Comparison of ENCODE assay signal across 17 cellular contexts in genomic region chrX:41661366-41662095, GRCh38. TPM values are rescaled to one million over a fixed set of nuclear protein-coding genes. Genes with fewer than 3 reads are reported as not detected.
DNase-seq lines count a peak whose midpoint lies in the region; ATAC-seq and TF ChIP-seq lines count a peak whose summit lies in the region.
"Had no signal": no experiment of that assay in that cellular context is flagged by ENCODE, and none has a peak within 500 bp of the region (broad histone marks: within the 10 kb centered on the region; RNA-seq: fewer than 3 reads in every experiment).

No MANE protein-coding gene starts in this region.

- H3K36me3 Mint-ChIP-seq in stimulated activated memory B cell treated with anti-CD40 and anti-IgM and Interleukin-4, amounts not matched to agents 10 μg/mL and 1 μg/mL and 100 μg/mL, for 72 hours: peaks cover 32% of the 10 kb centered on the region

- H2BK15ac ChIP-seq in mesenchymal stem cell (ENCODE audit: low read depth, poor library complexity, severe bottlenecking): no peak overlapping the region

- no peak overlapping the region for H3K23ac ChIP-seq in mesenchymal stem cell (ENCODE audit: low read length in 2 of 2)

- H3K27me3 ChIP-seq in ascending aorta (no peaks in the 10 kb centered on the region), mesenchymal stem cell (ENCODE audit: control insufficient read depth in 1 of 2, insufficient read depth in 1 of 2, low read length in 2 of 2) (no peaks in the 10 kb centered on the region)

- H3K4me2 ChIP-seq in mesenchymal stem cell (ENCODE audit: low read length, poor library complexity, severe bottlenecking): no peak overlapping the region

- no peak overlapping the region for H2AK5ac ChIP-seq in mesenchymal stem cell (ENCODE audit: low read length, severe bottlenecking)

- no peaks in the 10 kb centered on the region for H3K27me3 Mint-ChIP-seq in stimulated activated memory B cell treated with anti-CD40 and anti-IgM and Interleukin-4, amounts not matched to agents 10 μg/mL and 1 μg/mL and 100 μg/mL, for 72 hours
- H3K27me3 Mint-ChIP-seq: activated naive CD8-positive, alpha-beta T cell treated with anti-CD3 and anti-CD28 coated beads, Interleukin-2, amount 10 ng/mL, durations not matched to agents 7 days and 5 days; dendritic cell treated with granulocyte-macrophage colony-stimulating factor and Interleukin-4, amounts not matched to agents 40 ng/mL and 50 ng/mL, for 4 days had no signal

- no peak overlapping the region for H3K18ac ChIP-seq in mesenchymal stem cell (ENCODE audit: low read depth in 1 of 2, low read length in 2 of 2)

- WGBS in mesenchymal stem cell: 100% methylated on average over 2 of the region's 2 CpGs

- H3K4me3 ChIP-seq in ascending aorta: no peak overlapping the region
- H3K4me3 ChIP-seq in mesenchymal stem cell (ENCODE audit: insufficient read depth in 1 of 2, low read depth in 1 of 2, low read length in 2 of 2): no peak overlapping the region
- H3K4me3 ChIP-seq: HAP-1, lower lobe of right lung, skin epidermis had no signal

- peaks cover 12% of the 10 kb centered on the region for H3K4me1 Mint-ChIP-seq in stimulated activated memory B cell treated with anti-CD40 and anti-IgM and Interleukin-4, amounts not matched to agents 10 μg/mL and 1 μg/mL and 100 μg/mL, for 72 hours

- no peak overlapping the region for H2BK5ac ChIP-seq in mesenchymal stem cell (ENCODE audit: low read depth, low read length, poor library complexity, severe bottlenecking)

- H2BK120ac ChIP-seq in mesenchymal stem cell (ENCODE audit: low read depth, low read length): no peak overlapping the region

- no peak overlapping the region for H2AFZ ChIP-seq in mesenchymal stem cell (ENCODE audit: low read depth, low read length)

- H2BK12ac ChIP-seq in mesenchymal stem cell (ENCODE audit: low read length in 2 of 2): no peak overlapping the region

- ATAC-seq in stimulated activated memory B cell treated with anti-CD40 and anti-IgM and Interleukin-4, amounts not matched to agents 10 μg/mL and 1 μg/mL and 100 μg/mL, for 72 hours: no peak
- ATAC-seq: lower lobe of right lung had no signal

- H3K9ac ChIP-seq in mesenchymal stem cell (ENCODE audit: low read length): peak overlapping the region; percentile 20

- DNase-seq in AG08395 (ENCODE audit: low spot score) (peak; percentile 32), LHCN-M2 (ENCODE audit: low read depth) (peak; percentile 44), ascending aorta (ENCODE audit: low spot score in 2 of 2) (no peak), mesenchymal stem cell (no peak), GM19238 (ENCODE audit: insufficient read length, low spot score) (no peak), NCI-H2196 (lab: John Stamatoyannopoulos, UW; ENCODE audit: unreplicated experiment) (no peak), NAMALWA (ENCODE audit: low spot score) (no peak)
- DNase-seq: activated CD4-positive, alpha-beta T cell treated with anti-CD3 and anti-CD28 coated beads for 1 hour; activated naive CD8-positive, alpha-beta T cell treated with anti-CD3 and anti-CD28 coated beads, Interleukin-2, amount 10 ng/mL, durations not matched to agents 7 days and 5 days; KBM-7; lower lobe of right lung; NCI-H1436 treated with DMSO at 0.1 percent for 48 hours had no signal

- no peak overlapping the region for H4K8ac ChIP-seq in mesenchymal stem cell (ENCODE audit: low read length)

- H3K9me3 ChIP-seq in ascending aorta (no peaks in the 10 kb centered on the region), mesenchymal stem cell (ENCODE audit: control insufficient read depth, low read length) (no peaks in the 10 kb centered on the region)
- H3K9me3 ChIP-seq: HAP-1, lower lobe of right lung had no signal

- H4K91ac ChIP-seq in mesenchymal stem cell (ENCODE audit: low read length): no peak overlapping the region

- no peak overlapping the region for H3K4me3 Mint-ChIP-seq in stimulated activated memory B cell treated with anti-CD40 and anti-IgM and Interleukin-4, amounts not matched to agents 10 μg/mL and 1 μg/mL and 100 μg/mL, for 72 hours
- H3K4me3 Mint-ChIP-seq: activated naive CD8-positive, alpha-beta T cell treated with anti-CD3 and anti-CD28 coated beads, Interleukin-2, amount 10 ng/mL, durations not matched to agents 7 days and 5 days; dendritic cell treated with granulocyte-macrophage colony-stimulating factor and Interleukin-4, amounts not matched to agents 40 ng/mL and 50 ng/mL, for 4 days; T-helper 1 cell treated with Interleukin-12 subunit alpha and Interleukin-12 subunit beta and Interleukin-4 antibody, amounts not matched to agents 30 μg/mL and 1 μg/mL, for 36 hours had no signal

- intact Hi-C loops in ascending aorta (cut with DNase I): loop anchor here (5.0 to 10.0 kb wide), 2 partner anchors 36 to 217 kb away; partner anchors contain the start of gene NYX

- no peak overlapping the region for H3K14ac ChIP-seq in mesenchymal stem cell (ENCODE audit: low read length in 2 of 2)

- H3K9me3 Mint-ChIP-seq in stimulated activated memory B cell treated with anti-CD40 and anti-IgM and Interleukin-4, amounts not matched to agents 10 μg/mL and 1 μg/mL and 100 μg/mL, for 72 hours: no peaks in the 10 kb centered on the region
- H3K9me3 Mint-ChIP-seq: activated naive CD8-positive, alpha-beta T cell treated with anti-CD3 and anti-CD28 coated beads, Interleukin-2, amount 10 ng/mL, durations not matched to agents 7 days and 5 days; dendritic cell treated with granulocyte-macrophage colony-stimulating factor and Interleukin-4, amounts not matched to agents 40 ng/mL and 50 ng/mL, for 4 days; T-helper 1 cell treated with Interleukin-12 subunit alpha and Interleukin-12 subunit beta and Interleukin-4 antibody, amounts not matched to agents 30 μg/mL and 1 μg/mL, for 36 hours had no signal

- TF ChIP-seq CTCF in ascending aorta (IDR thresholded peaks at IDR 0.05): no peak

- no peak overlapping the region for H3K4ac ChIP-seq in mesenchymal stem cell (ENCODE audit: low read depth in 1 of 2, low read length in 2 of 2)

- H3K79me1 ChIP-seq in mesenchymal stem cell (replicated peaks; ENCODE audit: low read length, poor library complexity, severe bottlenecking): no peaks in the 10 kb centered on the region

- H3K27ac Mint-ChIP-seq in stimulated activated memory B cell treated with anti-CD40 and anti-IgM and Interleukin-4, amounts not matched to agents 10 μg/mL and 1 μg/mL and 100 μg/mL, for 72 hours: no peak overlapping the region
- H3K27ac Mint-ChIP-seq: activated naive CD8-positive, alpha-beta T cell treated with anti-CD3 and anti-CD28 coated beads, Interleukin-2, amount 10 ng/mL, durations not matched to agents 7 days and 5 days; dendritic cell treated with granulocyte-macrophage colony-stimulating factor and Interleukin-4, amounts not matched to agents 40 ng/mL and 50 ng/mL, for 4 days; T-helper 1 cell treated with Interleukin-12 subunit alpha and Interleukin-12 subunit beta and Interleukin-4 antibody, amounts not matched to agents 30 μg/mL and 1 μg/mL, for 36 hours had no signal

- H3K36me3 ChIP-seq in ascending aorta: peaks cover 0 to 8% of the 10 kb centered on the region in 2 donors
- peaks cover 3 to 20% of the 10 kb centered on the region in 2 experiments for H3K36me3 ChIP-seq in mesenchymal stem cell (ENCODE audit: control insufficient read depth in 1 of 2, insufficient read depth in 2 of 2, low read depth in 1 of 2, low read length in 2 of 2)

- H3K27ac ChIP-seq in ascending aorta (peak overlapping the region; percentile 65 to 79), mesenchymal stem cell (ENCODE audit: low read length, poor library complexity, severe bottlenecking) (no peak overlapping the region)
- H3K27ac ChIP-seq: lower lobe of right lung, skin epidermis had no signal

- H3K4me1 ChIP-seq in ascending aorta: peaks cover 0 to 31% of the 10 kb centered on the region in 2 donors
- H3K4me1 ChIP-seq in mesenchymal stem cell (ENCODE audit: control insufficient read depth, insufficient read depth, low read depth, low read length): peaks cover 2% of the 10 kb centered on the region
- H3K4me1 ChIP-seq: lower lobe of right lung had no signal

RNA-seq across cellular contexts. Expression of gene GPR34, which starts 27.2 kb away (rescaled TPM):
- total RNA-seq in LHCN-M2 (2014; rRNA removed): not detected in 2 replicates
- polyA plus RNA-seq in LHCN-M2 (2012): not detected
- total RNA-seq in ascending aorta: 1.5 TPM
- not detected for polyA plus RNA-seq in mesenchymal stem cell (2013, experiment 1 of 2)
- not detected for polyA plus RNA-seq in mesenchymal stem cell (2013, experiment 2 of 2)

Comparison
In these comparisons a context has a peak if more than half of its experiments do, and no peak if none do; other contexts are left out.
1. DNase-seq: peak in AG08395 (single experiment) and LHCN-M2 (single experiment); none in ascending aorta (0 of 2), mesenchymal stem cell (single experiment), GM19238 (single experiment), NCI-H2196 (single experiment) and NAMALWA (single experiment).